In genomic region chr10:76073524-76073923, GRCh38 we compare ENCODE assay signal across 35 cellular contexts.
"Had no signal": no experiment of that assay in that cellular context is flagged by ENCODE, and none has a peak within 500 bp of the region (broad histone marks: within the 10 kb centered on the region; RNA-seq: fewer than 3 reads in every experiment).

No MANE protein-coding gene starts in this region.

- DNase-seq: activated B cell treated with CpG ODN at 0.5 μM for 24 hours; activated CD4-positive, alpha-beta memory T cell treated with anti-CD3 and anti-CD28 coated beads for 36 hours; activated CD4-positive, alpha-beta T cell treated with anti-CD3 and anti-CD28 coated beads for 4 hours; activated CD4-positive, alpha-beta T cell treated with anti-CD3 and anti-CD28 coated beads, Interleukin-2, amount 50 U/mL, for 1 hour; activated CD4-positive, CD25-positive, alpha-beta regulatory T cell treated with anti-CD3 and anti-CD28 coated beads, Interleukin-2, amount 50 U/mL, for 72 hours; activated CD8-positive, alpha-beta memory T cell treated with anti-CD3 and anti-CD28 coated beads for 24 hours; activated CD8-positive, alpha-beta memory T cell treated with anti-CD3 and anti-CD28 coated beads, Interleukin-2, amount 10 ng/mL, durations not matched to agents 7 days and 5 days; activated CD8-positive, alpha-beta memory T cell treated with anti-CD3 and anti-CD28 coated beads, Interleukin-2, amount 50 U/mL, for 48 hours; activated effector memory CD4-positive, alpha-beta T cell treated with anti-CD3 and anti-CD28 coated beads, Interleukin-2, amount 50 U/mL, for 16 hours; activated naive CD4-positive, alpha-beta T cell; activated naive CD4-positive, alpha-beta T cell treated with anti-CD3 and anti-CD28 coated beads, Interleukin-2, amount 50 U/mL, for 16 hours; activated naive CD8-positive, alpha-beta T cell treated with anti-CD3 and anti-CD28 coated beads for 36 hours; activated T-cell treated with anti-CD3 and anti-CD28 coated beads, Interleukin-2, amount 50 U/mL, for 72 hours; amygdala; Kasumi-1; KG1; NCI-H1105; NCI-H1417 treated with DMSO at 0.1 percent for 48 hours; NCI-H187 treated with DMSO at 0.1 percent for 48 hours; NCI-H2081; NCI-H446; NCI-H510A treated with DMSO at 0.1 percent for 48 hours; NCI-H526 treated with DMSO at 0.1 percent for 48 hours; NCI-H82; Peyer's patch; SW 1271; T-helper 1 cell; T-helper 2 cell; T-helper 9 cell had no signal

- H3K27me3 ChIP-seq: ascending aorta, cardiac muscle cell, Peyer's patch had no signal

- H3K27ac ChIP-seq: ascending aorta, cardiac muscle cell, Peyer's patch, RWPE1, VCaP had no signal

- H3K4me1 ChIP-seq: Peyer's patch had no signal

- H3K9me3 ChIP-seq: ascending aorta, Peyer's patch had no signal

- H3K4me3 ChIP-seq: ascending aorta, cardiac muscle cell, Peyer's patch had no signal

- ATAC-seq: activated CD8-positive, alpha-beta memory T cell treated with anti-CD3 and anti-CD28 coated beads, Interleukin-2, amount 10 ng/mL, durations not matched to agents 7 days and 5 days; activated T-cell treated with anti-CD3 and anti-CD28 coated beads, Interleukin-2, amount 50 U/mL, for 72 hours; activated T-helper 17 cell treated with anti-CD3 and anti-CD28 coated beads, Interleukin-2, amount 50 U/mL, for 72 hours; Right ventricle myocardium inferior had no signal

- H3K36me3 ChIP-seq: ascending aorta, cardiac muscle cell, Peyer's patch had no signal
